Comparison of ENCODE assay signal across 12 cellular contexts in the genomic region with DNA sequence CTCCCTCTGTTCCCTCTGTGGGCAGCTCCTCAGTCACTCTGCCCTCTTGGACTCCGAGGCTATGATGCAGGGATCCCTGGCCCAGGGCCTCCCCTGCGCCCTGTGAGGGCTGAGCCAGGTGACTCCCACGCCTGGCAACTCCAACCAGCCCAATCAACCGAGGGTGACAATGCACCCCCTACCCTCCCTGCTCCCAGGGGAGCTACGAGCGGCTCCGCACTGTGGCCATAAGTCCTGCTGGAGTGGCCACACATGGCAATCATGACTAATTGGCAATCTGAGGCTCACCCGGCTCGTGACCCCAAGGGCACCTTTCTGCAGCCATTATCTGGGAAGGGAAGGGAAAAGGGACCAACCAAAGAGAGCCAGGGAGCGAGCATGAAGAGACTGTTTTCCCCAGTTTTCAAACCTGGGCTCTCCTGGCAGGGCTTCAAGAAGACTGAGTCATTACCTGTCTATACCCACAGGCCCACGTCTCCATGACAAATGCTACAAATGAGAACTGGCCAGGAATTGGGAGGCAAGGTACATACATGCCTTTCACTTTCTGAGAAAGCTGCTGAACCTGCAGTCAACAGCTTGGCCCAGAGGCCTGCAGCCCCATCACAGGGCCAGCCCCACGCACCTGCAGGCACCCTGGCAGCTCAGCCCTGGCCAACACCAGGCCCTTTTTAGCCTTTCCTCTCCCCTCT. TPM values are rescaled to one million over a fixed set of nuclear protein-coding genes. Genes with fewer than 3 reads are reported as not detected.
DNase-seq lines count a peak whose midpoint lies in the region; ATAC-seq and TF ChIP-seq lines count a peak whose summit lies in the region.
"Had no signal": no experiment of that assay in that cellular context is flagged by ENCODE, and none has a peak within 500 bp of the region (broad histone marks: within the 10 kb centered on the region; RNA-seq: fewer than 3 reads in every experiment).

No MANE protein-coding gene starts in this region.

- peak; percentile 45 for DNase-seq in H4 (ENCODE audit: low spot score)
- peak; percentile 11 for DNase-seq in RKO (ENCODE audit: low spot score)
- DNase-seq in esophagus squamous epithelium (lab: John Stamatoyannopoulos, UW), result no peak
- no peak for DNase-seq in omental fat pad (ENCODE audit: low spot score)
- DNase-seq in activated T-cell treated with anti-CD3 and anti-CD28 coated beads, Interleukin-2, amount 50 U/mL, for 48 hours, result no peak
- no peak for DNase-seq in AG08396 (ENCODE audit: low spot score)
- no peak for DNase-seq in NCI-H1092 treated with DMSO at 0.1 percent for 48 hours (lab: John Stamatoyannopoulos, UW)
- DNase-seq in substantia nigra (lab: John Stamatoyannopoulos, UW), result no peak
- DNase-seq: cortex of kidney, hippocampal formation, naive B cell had no signal

- WGBS in esophagus squamous epithelium, 2 donors, result 18 to 43% methylated on average over 4 to 12 of the region's 12 CpGs

- intact Hi-C loops in esophagus squamous epithelium (cut with DNase I), result no loop called here

- H3K27ac ChIP-seq in esophagus squamous epithelium (peak overlapping the region in 3 of 4 donors; percentile 20 to 43 (median 42)), substantia nigra (ENCODE audit: low read depth, low read length, poor library complexity, severe bottlenecking) (no peak overlapping the region)
- H3K27ac ChIP-seq: VCaP had no signal

- H3K27me3 ChIP-seq in esophagus squamous epithelium, result no peaks in the 10 kb centered on the region

- no peaks in the 10 kb centered on the region for H3K9me3 ChIP-seq in esophagus squamous epithelium

- H3K36me3 ChIP-seq in esophagus squamous epithelium, result peaks cover 0 to 75% (median 0%) of the 10 kb centered on the region in 3 donors

- no peak for TF ChIP-seq POLR2A in esophagus squamous epithelium (IDR thresholded peaks at IDR 0.05)

- peaks cover 10 to 22% (median 14%) of the 10 kb centered on the region in 3 donors for H3K4me1 ChIP-seq in esophagus squamous epithelium

- no peak overlapping the region for H3K4me3 ChIP-seq in esophagus squamous epithelium

- peak; percentile 92 for ATAC-seq in omental fat pad (ENCODE audit: low FRiP score)

- TF ChIP-seq CTCF in esophagus squamous epithelium (IDR thresholded peaks at IDR 0.05) (no peak), omental fat pad (IDR thresholded peaks at IDR 0.05) (no peak)

RNA-seq across cellular contexts. Expression of a gene that starts 45.1 kb away (rescaled TPM):
- 1,787 and 1,821 TPM in 2 replicates for total RNA-seq in H4 (2014; rRNA removed; shearing (Covaris generic))
- total RNA-seq in esophagus squamous epithelium (1,000 to 10,000 TPM in 3 of 4 donors, 100 to 1,000 TPM in 1; 638 to 2,401 (median 1,440) TPM), omental fat pad (1,000 to 10,000 TPM; 1,177 to 1,447 (median 1,367) TPM)

Comparison
In these comparisons a context has a peak if more than half of its experiments do, and no peak if none do; other contexts are left out.
1. DNase-seq: peak in H4 (single experiment) and RKO (single experiment); none in esophagus squamous epithelium (single experiment), omental fat pad (single experiment), activated T-cell treated with anti-CD3 and anti-CD28 coated beads, Interleukin-2, amount 50 U/mL, for 48 hours (0 of 2), AG08396 (single experiment), NCI-H1092 treated with DMSO at 0.1 percent for 48 hours (single experiment) and substantia nigra (0 of 49).